In the genomic region with DNA sequence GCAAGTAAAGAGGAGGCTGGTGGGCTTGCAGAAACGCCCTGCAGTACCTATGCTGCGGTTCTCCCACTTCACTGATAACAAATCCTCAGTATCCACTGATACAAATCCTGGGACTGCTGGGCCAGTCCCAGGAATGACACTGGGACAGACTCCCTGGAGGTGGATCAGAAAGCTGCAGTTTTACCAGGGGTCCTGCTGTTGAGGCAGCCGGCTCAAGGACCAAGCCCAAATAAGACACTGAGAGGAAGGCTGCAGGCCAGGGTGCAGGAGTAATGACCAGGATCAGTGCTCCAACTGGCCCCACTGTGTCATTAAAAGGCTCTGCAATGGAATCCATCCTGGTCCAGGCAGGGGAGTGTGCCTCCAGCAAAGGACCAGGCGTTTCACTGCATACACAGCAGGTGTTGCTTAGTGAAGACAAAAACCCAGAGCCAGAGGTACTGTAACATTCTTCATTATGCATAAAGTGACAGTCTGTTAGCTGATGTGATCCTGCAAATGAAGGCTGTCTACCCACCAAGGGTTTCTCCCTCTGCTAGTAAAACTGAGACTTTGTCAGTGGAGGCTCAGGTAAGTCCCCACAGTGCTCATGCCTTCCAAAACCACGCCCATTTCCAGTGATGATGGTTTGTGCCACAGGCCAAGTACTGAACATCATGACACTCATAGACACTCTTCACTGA, we compare ENCODE assay signal across 8 cellular contexts. TPM values are rescaled to one million over a fixed set of nuclear protein-coding genes. Genes with fewer than 3 reads are reported as not detected.
DNase-seq lines count a peak whose midpoint lies in the region; ATAC-seq lines count a peak whose summit lies in the region.

No MANE protein-coding gene starts in this region.

- peaks cover 17% of the 10 kb centered on the region for H3K36me3 Mint-ChIP-seq in CD4-positive, CD25-positive, alpha-beta regulatory T cell
- H3K36me3 Mint-ChIP-seq in activated CD4-positive, alpha-beta memory T cell treated with anti-CD3 and anti-CD28 coated beads for 36 hours: peaks cover 19% of the 10 kb centered on the region
- peaks cover 0 to 2% of the 10 kb centered on the region in 2 donors for H3K36me3 Mint-ChIP-seq in naive B cell

- POLR2A ChIA-PET in activated CD4-positive, alpha-beta memory T cell treated with anti-CD3 and anti-CD28 coated beads for 36 hours (lab: Charles Lee): interaction anchor here (0.6 to 2.0 kb wide), 4 partner anchors 11 to 29 kb away, joined by 3 to 5 read pairs (median 3); a partner anchor contains a TSS

- H3K4me1 Mint-ChIP-seq in CD4-positive, CD25-positive, alpha-beta regulatory T cell: peaks cover 17 to 42% (median 31%) of the 10 kb centered on the region in 4 donors
- peaks cover 43% of the 10 kb centered on the region for H3K4me1 Mint-ChIP-seq in activated CD4-positive, alpha-beta memory T cell treated with anti-CD3 and anti-CD28 coated beads for 36 hours (ENCODE audit: low read depth)
- H3K4me1 Mint-ChIP-seq in naive B cell: peaks cover 29 to 47% (median 39%) of the 10 kb centered on the region in 3 donors

- H3K9me3 ChIP-seq in CD4-positive, CD25-positive, alpha-beta regulatory T cell (ENCODE audit: control insufficient read depth in 2 of 2, low read length in 2 of 2): no peaks in the 10 kb centered on the region

- peak overlapping the region; percentile 5 to 94 (median 85) for H3K27ac Mint-ChIP-seq in CD4-positive, CD25-positive, alpha-beta regulatory T cell
- H3K27ac Mint-ChIP-seq in activated CD4-positive, alpha-beta memory T cell treated with anti-CD3 and anti-CD28 coated beads for 36 hours: peak overlapping the region; percentile 91
- peak overlapping the region in 4 of 6 donors; percentile 48 to 99 (median 98) for H3K27ac Mint-ChIP-seq in naive B cell

- peaks cover 30% of the 10 kb centered on the region for H3K4me1 ChIP-seq in CD4-positive, CD25-positive, alpha-beta regulatory T cell (ENCODE audit: control insufficient read depth, insufficient read depth, low read length, poor library complexity, severe bottlenecking)

- H3K27me3 Mint-ChIP-seq in CD4-positive, CD25-positive, alpha-beta regulatory T cell: no peaks in the 10 kb centered on the region
- H3K27me3 Mint-ChIP-seq in activated CD4-positive, alpha-beta memory T cell treated with anti-CD3 and anti-CD28 coated beads for 36 hours: no peaks in the 10 kb centered on the region
- no peaks in the 10 kb centered on the region for H3K27me3 Mint-ChIP-seq in naive B cell

- H3K9me3 Mint-ChIP-seq in CD4-positive, CD25-positive, alpha-beta regulatory T cell: no peaks in the 10 kb centered on the region
- no peaks in the 10 kb centered on the region for H3K9me3 Mint-ChIP-seq in activated CD4-positive, alpha-beta memory T cell treated with anti-CD3 and anti-CD28 coated beads for 36 hours
- H3K9me3 Mint-ChIP-seq in naive B cell: no peaks in the 10 kb centered on the region

- CTCF ChIA-PET in activated CD4-positive, alpha-beta memory T cell treated with anti-CD3 and anti-CD28 coated beads for 36 hours (lab: Charles Lee): no interaction called here

- ATAC-seq in CD4-positive, CD25-positive, alpha-beta regulatory T cell (ENCODE audit: low read depth in 2 of 2): no peak
- ATAC-seq in GM21786 (IDR thresholded peaks at IDR 0.05; ENCODE audit: unreplicated experiment): peak; percentile 36
- ATAC-seq in naive B cell (ENCODE audit: low read depth in 2 of 2): no peak
- ATAC-seq in HG03196 (IDR thresholded peaks at IDR 0.05; ENCODE audit: unreplicated experiment): no peak

- H3K27ac ChIP-seq in CD4-positive, CD25-positive, alpha-beta regulatory T cell (ENCODE audit: insufficient read depth, low read length, poor library complexity, severe bottlenecking): peak overlapping the region; percentile 90

- peak overlapping the region; percentile 95 for H3K4me3 ChIP-seq in CD4-positive, CD25-positive, alpha-beta regulatory T cell (ENCODE audit: low read depth, low read length)
- H3K4me3 ChIP-seq in H7 (ENCODE audit: insufficient read depth, low read depth, low read length): no peak overlapping the region

- no peaks in the 10 kb centered on the region for H3K27me3 ChIP-seq in CD4-positive, CD25-positive, alpha-beta regulatory T cell (ENCODE audit: control insufficient read depth, insufficient read depth, low read length)
- H3K27me3 ChIP-seq in H7 (ENCODE audit: control insufficient read depth, insufficient read depth, low read length): no peaks in the 10 kb centered on the region

- DNase-seq in CD4-positive, CD25-positive, alpha-beta regulatory T cell: peak in 1 of 3 donors; percentile 48
- peak; percentile 88 for DNase-seq in activated CD4-positive, alpha-beta memory T cell treated with anti-CD3 and anti-CD28 coated beads for 36 hours
- DNase-seq in naive B cell (no peak), H7 (no peak), mesenteric fat pad (ENCODE audit: low spot score) (no peak), SIG-M5 (lab: John Stamatoyannopoulos, UW) (no peak)

- H3K4me3 Mint-ChIP-seq in CD4-positive, CD25-positive, alpha-beta regulatory T cell: peak overlapping the region in 3 of 4 donors; percentile 94 to 95 (median 94)
- H3K4me3 Mint-ChIP-seq in activated CD4-positive, alpha-beta memory T cell treated with anti-CD3 and anti-CD28 coated beads for 36 hours: peak overlapping the region; percentile 94
- peak overlapping the region; percentile 80 to 99 (median 97) for H3K4me3 Mint-ChIP-seq in naive B cell

- H3K36me3 ChIP-seq in CD4-positive, CD25-positive, alpha-beta regulatory T cell (ENCODE audit: control insufficient read depth, insufficient read depth, low read length): peaks cover 31% of the 10 kb centered on the region
- H3K36me3 ChIP-seq in H7 (replicated peaks; ENCODE audit: control insufficient read depth, insufficient read depth, low read length): peaks cover 17% of the 10 kb centered on the region

- intact Hi-C loops in activated CD4-positive, alpha-beta memory T cell treated with anti-CD3 and anti-CD28 coated beads for 36 hours (cut with micrococcal nuclease): loop anchor here (1.0 kb wide), 3 partner anchors 17 to 30 kb away; a partner anchor contains a TSS

RNA-seq across cellular contexts. Expression of a gene that starts 1.4 kb away (rescaled TPM):
- total RNA-seq in CD4-positive, CD25-positive, alpha-beta regulatory T cell: 37.2 TPM
- polyA plus RNA-seq in CD4-positive, CD25-positive, alpha-beta regulatory T cell: 10 to 100 TPM; 45.7 to 73.0 (median 62.7) TPM
- total RNA-seq in activated CD4-positive, alpha-beta memory T cell treated with anti-CD3 and anti-CD28 coated beads for 36 hours: 10 to 100 TPM; 23.3 to 23.5 TPM
- polyA plus RNA-seq in naive B cell (ENCODE audit: low read depth in 6 of 6): 100 to 1,000 TPM in 1 of 6 donors, 10 to 100 TPM in 5; 64.8 to 102 (median 73.0) TPM
- 42.3 and 45.3 TPM in 2 replicates for total RNA-seq in H7 (2014; rRNA removed; shearing (Covaris generic))
- total RNA-seq in mesenteric fat pad: 26.3 TPM

RNA-seq across cellular contexts. Expression of a gene that starts 16.5 kb away (rescaled TPM):
- 12.1 TPM for total RNA-seq in CD4-positive, CD25-positive, alpha-beta regulatory T cell
- polyA plus RNA-seq in CD4-positive, CD25-positive, alpha-beta regulatory T cell: 10 to 100 TPM; 59.5 to 75.5 (median 60.9) TPM
- total RNA-seq in activated CD4-positive, alpha-beta memory T cell treated with anti-CD3 and anti-CD28 coated beads for 36 hours: 10 to 100 TPM; 36.5 to 38.5 TPM
- polyA plus RNA-seq in naive B cell (ENCODE audit: low read depth in 6 of 6): 10 to 100 TPM; 63.5 to 92.0 (median 77.7) TPM
- 20.1 and 20.2 TPM in 2 replicates for total RNA-seq in H7 (2014; rRNA removed; shearing (Covaris generic))
- 25.8 TPM for total RNA-seq in mesenteric fat pad

RNA-seq across cellular contexts. Expression of a gene that starts 17.3 kb away (rescaled TPM):
- total RNA-seq in CD4-positive, CD25-positive, alpha-beta regulatory T cell: 30.2 TPM
- 1 to 10 TPM; 1.4 to 6.2 (median 2.6) TPM for polyA plus RNA-seq in CD4-positive, CD25-positive, alpha-beta regulatory T cell
- total RNA-seq in activated CD4-positive, alpha-beta memory T cell treated with anti-CD3 and anti-CD28 coated beads for 36 hours: 10 to 100 TPM; 28.3 to 30.6 TPM
- polyA plus RNA-seq in naive B cell (ENCODE audit: low read depth in 6 of 6): 10 to 100 TPM in 3 of 6 donors, 1 to 10 TPM in 3; 4.9 to 13.3 (median 10.4) TPM
- total RNA-seq in H7 (2014; rRNA removed; shearing (Covaris generic)): 28.8 and 31.4 TPM in 2 replicates
- total RNA-seq in mesenteric fat pad: 29.2 TPM

RNA-seq across cellular contexts. Expression of a gene that starts 30.1 kb away (rescaled TPM):
- 97.7 TPM for total RNA-seq in CD4-positive, CD25-positive, alpha-beta regulatory T cell
- polyA plus RNA-seq in CD4-positive, CD25-positive, alpha-beta regulatory T cell: 100 to 1,000 TPM; 113 to 146 (median 127) TPM
- 10 to 100 TPM; 85.3 to 91.1 TPM for total RNA-seq in activated CD4-positive, alpha-beta memory T cell treated with anti-CD3 and anti-CD28 coated beads for 36 hours
- polyA plus RNA-seq in naive B cell (ENCODE audit: low read depth in 6 of 6): 100 to 1,000 TPM in 1 of 6 donors, 10 to 100 TPM in 5; 55.0 to 107 (median 61.8) TPM
- 48.6 and 61.3 TPM in 2 replicates for total RNA-seq in H7 (2014; rRNA removed; shearing (Covaris generic))
- total RNA-seq in mesenteric fat pad: 55.4 TPM

RNA-seq across cellular contexts. Expression of a gene that starts 30.8 kb away (rescaled TPM):
- total RNA-seq in CD4-positive, CD25-positive, alpha-beta regulatory T cell: 2.7 TPM
- 1 to 10 TPM in 3 of 4 donors, under 1 TPM in 1; 0.56 to 3.4 (median 1.9) TPM for polyA plus RNA-seq in CD4-positive, CD25-positive, alpha-beta regulatory T cell
- total RNA-seq in activated CD4-positive, alpha-beta memory T cell treated with anti-CD3 and anti-CD28 coated beads for 36 hours: 100 to 1,000 TPM; 122 to 130 TPM
- under 1 TPM in 2 of 6 donors, not detected in 4; 0.28 to 0.44 TPM for polyA plus RNA-seq in naive B cell (ENCODE audit: low read depth in 6 of 6)
- 35.8 and 36.8 TPM in 2 replicates for total RNA-seq in H7 (2014; rRNA removed; shearing (Covaris generic))
- not detected for total RNA-seq in mesenteric fat pad
